ENCODE assay signal across 20 cellular contexts in the genomic region with DNA sequence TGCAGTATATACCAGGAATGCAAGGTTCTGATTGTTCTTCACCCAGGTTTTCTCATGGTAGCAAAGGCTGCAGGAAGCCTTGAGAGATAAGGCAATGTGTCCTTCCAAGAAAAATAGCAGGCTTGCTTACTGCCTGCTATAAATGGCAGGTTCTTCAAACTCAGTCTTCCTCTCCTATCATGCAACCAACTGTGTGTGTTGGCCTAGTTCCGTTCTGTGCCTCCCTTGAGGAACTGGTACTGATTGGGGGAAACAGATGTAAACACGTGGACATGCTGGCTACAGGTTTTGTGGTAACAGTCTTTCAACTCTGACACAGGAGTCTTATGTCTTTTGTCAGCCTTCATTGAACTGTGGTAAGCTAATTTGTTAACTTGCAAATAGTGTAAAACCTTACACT. TPM values are rescaled to one million over a fixed set of nuclear protein-coding genes. Genes with fewer than 3 reads are reported as not detected.
DNase-seq lines count a peak whose midpoint lies in the region; ATAC-seq and TF ChIP-seq lines count a peak whose summit lies in the region.
"Had no signal": no experiment of that assay in that cellular context is flagged by ENCODE, and none has a peak within 500 bp of the region (broad histone marks: within the 10 kb centered on the region; RNA-seq: fewer than 3 reads in every experiment).

No MANE protein-coding gene starts in this region.

- H3K27me3 Mint-ChIP-seq in progenitor cell of endocrine pancreas = no peaks in the 10 kb centered on the region
- H3K27me3 Mint-ChIP-seq: activated CD4-positive, alpha-beta T cell treated with anti-CD3 and anti-CD28 coated beads, Interleukin-2, amount 10 ng/mL, durations not matched to agents 24 days and 14 days had no signal

- peak; percentile 81 for DNase-seq in CMK (ENCODE audit: low read depth)
- DNase-seq in OCI-M1 (lab: John Stamatoyannopoulos, UW) = peak; percentile 42
- no peak for DNase-seq in germinal center (ENCODE audit: low spot score)
- no peak for DNase-seq in progenitor cell of endocrine pancreas (ENCODE audit: low spot score, unreplicated experiment)
- no peak for DNase-seq in nucleus accumbens (lab: John Stamatoyannopoulos, UW)
- DNase-seq in T-helper 9 cell = no peak
- DNase-seq: ACHN; activated CD4-positive, alpha-beta T cell treated with anti-CD3 and anti-CD28 coated beads, Interleukin-2, amount 10 ng/mL, durations not matched to agents 24 days and 14 days; activated T-cell treated with anti-CD3 and anti-CD28 coated beads, Interleukin-2, amount 50 U/mL, for 4 hours; Calu3; H7; mucosa of descending colon; NCI-H1694; NCI-H510A treated with DMSO at 0.1 percent for 48 hours; pancreas had no signal

- H3K4me1 Mint-ChIP-seq in progenitor cell of endocrine pancreas (ENCODE audit: low read depth) = no peaks in the 10 kb centered on the region
- H3K4me1 Mint-ChIP-seq: activated CD4-positive, alpha-beta T cell treated with anti-CD3 and anti-CD28 coated beads, Interleukin-2, amount 10 ng/mL, durations not matched to agents 24 days and 14 days; central memory CD8-positive, alpha-beta T cell had no signal

- TF ChIP-seq CTCF in progenitor cell of endocrine pancreas (IDR thresholded peaks at IDR 0.05; ENCODE audit: unreplicated experiment) = no peak

- ATAC-seq in GM19328 (IDR thresholded peaks at IDR 0.05; ENCODE audit: unreplicated experiment) (peak; percentile 82), HG02981 (IDR thresholded peaks at IDR 0.05; ENCODE audit: unreplicated experiment) (peak; percentile 75)
- ATAC-seq: activated T-cell treated with anti-CD3 and anti-CD28 coated beads, Interleukin-2, amount 50 U/mL, for 4 hours; gastroesophageal sphincter; mucosa of descending colon had no signal

- no peak overlapping the region for H3K27ac Mint-ChIP-seq in progenitor cell of endocrine pancreas
- H3K27ac Mint-ChIP-seq: activated CD4-positive, alpha-beta T cell treated with anti-CD3 and anti-CD28 coated beads, Interleukin-2, amount 10 ng/mL, durations not matched to agents 24 days and 14 days; T-helper 1 cell treated with Interleukin-12 subunit alpha and Interleukin-12 subunit beta and Interleukin-4 antibody, amounts not matched to agents 30 μg/mL and 1 μg/mL, for 36 hours had no signal

- no peaks in the 10 kb centered on the region for H3K36me3 Mint-ChIP-seq in progenitor cell of endocrine pancreas (ENCODE audit: insufficient read depth)

- peaks cover 19% of the 10 kb centered on the region for H3K9me3 Mint-ChIP-seq in progenitor cell of endocrine pancreas (ENCODE audit: low read depth)

- no peak overlapping the region for H3K4me3 Mint-ChIP-seq in progenitor cell of endocrine pancreas (ENCODE audit: low read depth)
- H3K4me3 Mint-ChIP-seq: activated CD4-positive, alpha-beta T cell treated with anti-CD3 and anti-CD28 coated beads, Interleukin-2, amount 10 ng/mL, durations not matched to agents 24 days and 14 days; activated T-cell treated with anti-CD3 and anti-CD28 coated beads, Interleukin-2, amount 50 U/mL, for 4 hours; central memory CD8-positive, alpha-beta T cell; T-helper 1 cell treated with Interleukin-12 subunit alpha and Interleukin-12 subunit beta and Interleukin-4 antibody, amounts not matched to agents 30 μg/mL and 1 μg/mL, for 36 hours had no signal

RNA-seq across cellular contexts. Expression of gene LSM8, which starts 54.9 kb away (rescaled TPM):
- total RNA-seq in progenitor cell of endocrine pancreas = 45.8 and 49.5 TPM in 2 replicates

Comparison
In these comparisons a context has a peak if more than half of its experiments do, and no peak if none do; other contexts are left out.
1. DNase-seq: peak in CMK (single experiment) and OCI-M1 (single experiment); none in germinal center (single experiment), progenitor cell of endocrine pancreas (single experiment), nucleus accumbens (0 of 56) and T-helper 9 cell (single experiment).